8 cellular contexts compared by ENCODE assay signal in the genomic region with DNA sequence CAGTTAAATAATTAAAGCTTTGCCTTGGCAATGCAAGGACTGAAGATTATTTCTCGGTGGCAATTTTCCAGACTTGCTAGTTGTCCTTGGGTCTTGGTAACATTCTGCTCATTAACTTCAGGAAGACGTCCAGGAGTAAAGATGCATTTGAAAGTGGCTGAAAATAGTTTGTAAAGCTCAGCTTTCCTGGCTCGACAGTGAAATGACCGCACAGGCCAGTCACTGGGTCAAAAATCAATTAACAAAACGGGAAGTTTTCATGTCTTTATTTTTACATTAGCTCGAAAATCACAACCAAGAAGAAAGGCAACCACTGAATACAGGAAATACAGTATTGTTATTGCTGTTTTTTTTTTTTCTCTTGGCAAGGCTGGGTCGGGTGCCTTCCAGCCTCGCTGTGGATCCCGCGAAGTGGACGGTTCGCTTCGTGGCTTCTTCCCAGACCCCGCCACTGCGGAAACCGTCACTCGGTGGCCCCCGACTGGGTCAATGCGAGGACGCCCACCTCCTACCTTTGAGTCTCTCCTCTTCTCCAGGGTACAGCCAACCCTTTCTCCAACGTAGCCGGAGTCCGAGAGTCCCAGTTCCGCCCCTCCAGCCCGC. TPM values are rescaled to one million over a fixed set of nuclear protein-coding genes. Genes with fewer than 3 reads are reported as not detected.
DNase-seq lines count a peak whose midpoint lies in the region; ATAC-seq and TF ChIP-seq lines count a peak whose summit lies in the region.

No MANE protein-coding gene starts in this region.

- peaks cover 14% of the 10 kb centered on the region for H3K4me1 ChIP-seq in osteoblast (ENCODE audit: insufficient read depth, low read length)

- peak overlapping the region; percentile 96 for H2AFZ ChIP-seq in osteoblast (ENCODE audit: low read length)

- peaks cover 33% of the 10 kb centered on the region for H3K79me2 ChIP-seq in osteoblast (ENCODE audit: insufficient read depth, low read length)

- peak; percentile 11 for ATAC-seq in GM21723 (IDR thresholded peaks at IDR 0.05; ENCODE audit: unreplicated experiment)
- ATAC-seq in HG02798 (IDR thresholded peaks at IDR 0.05; ENCODE audit: poor library complexity, unreplicated experiment) = no peak
- no peak for ATAC-seq in GM21367 (IDR thresholded peaks at IDR 0.05; ENCODE audit: unreplicated experiment)

- peak overlapping the region; percentile 87 for H3K4me3 ChIP-seq in fibroblast of the aortic adventitia (ENCODE audit: low read depth, low read length)
- H3K4me3 ChIP-seq in osteoblast (ENCODE audit: insufficient read depth, low read length) = peak overlapping the region; percentile 88

- peak; percentile 2 for DNase-seq in SW480 (ENCODE audit: low spot score)
- DNase-seq in fibroblast of the aortic adventitia (ENCODE audit: low read depth) = peak; percentile 38
- DNase-seq in osteoblast (ENCODE audit: insufficient read length, low spot score, missing footprints) = peak; percentile 69
- no peak for DNase-seq in dedifferentiated amniotic fluid mesenchymal stem cell (ENCODE audit: extremely low spot score)
- DNase-seq in KBM-7 = no peak

- H3K27me3 ChIP-seq in osteoblast (ENCODE audit: insufficient read depth, low read length) = no peaks in the 10 kb centered on the region

- TF ChIP-seq CTCF in fibroblast of the aortic adventitia (IDR thresholded peaks at IDR 0.05; ENCODE audit: insufficient read depth, low read length) = no peak
- no peak for TF ChIP-seq CTCF in osteoblast (IDR thresholded peaks at IDR 0.05; ENCODE audit: extremely low read depth, low read depth, low read length)

- no peaks in the 10 kb centered on the region for H3K36me3 ChIP-seq in osteoblast (ENCODE audit: insufficient read depth, low read length)

- peak overlapping the region; percentile 94 for H3K4me2 ChIP-seq in osteoblast (ENCODE audit: insufficient read depth, low read length)

- H3K27ac ChIP-seq in osteoblast (ENCODE audit: low read depth, low read length) = peak overlapping the region; percentile 63

- in situ Hi-C loops in KBM-7 (cut with MboI; ENCODE audit: low pct_unique_long_range_greater_than_20kb, low sequenced_read_pairs) = no loop called here

- no peaks in the 10 kb centered on the region for H3K9me3 ChIP-seq in osteoblast (ENCODE audit: low read depth, low read length)

- H4K20me1 ChIP-seq in osteoblast (ENCODE audit: insufficient read depth, low read length) = no peaks in the 10 kb centered on the region

RNA-seq across cellular contexts. Expression of gene SNX7, which starts 0.5 kb away (rescaled TPM):
- total RNA-seq in fibroblast of the aortic adventitia (ENCODE audit: low replicate concordance) (80.3 and 83.0 TPM in 2 replicates), osteoblast (78.9 and 86.6 TPM in 2 replicates)

Comparison
In these comparisons a context has a peak if more than half of its experiments do, and no peak if none do; other contexts are left out.
1. DNase-seq: peak in SW480 (single experiment), fibroblast of the aortic adventitia (single experiment) and osteoblast (single experiment); none in dedifferentiated amniotic fluid mesenchymal stem cell (single experiment) and KBM-7 (single experiment).